In genomic region chr10:5491477-5491876, GRCh38 we compare ENCODE assay signal across 23 cellular contexts. TPM values are rescaled to one million over a fixed set of nuclear protein-coding genes. Genes with fewer than 3 reads are reported as not detected.
DNase-seq lines count a peak whose midpoint lies in the region; ATAC-seq and TF ChIP-seq lines count a peak whose summit lies in the region.
"Had no signal": no experiment of that assay in that cellular context is flagged by ENCODE, and none has a peak within 500 bp of the region (broad histone marks: within the 10 kb centered on the region; RNA-seq: fewer than 3 reads in every experiment).

No MANE protein-coding gene starts in this region.

- no peak overlapping the region for H3K4me3 Mint-ChIP-seq in natural killer cell treated with Interleukin-12 subunit alpha and Interleukin-12 subunit beta and Interleukin-15 and Interleukin-18, amount 100 ng/mL, for 72 hours
- H3K4me3 Mint-ChIP-seq in natural killer cell = no peak overlapping the region
- no peak overlapping the region for H3K4me3 Mint-ChIP-seq in chondrocyte (ENCODE audit: unreplicated experiment)
- no peak overlapping the region for H3K4me3 Mint-ChIP-seq in activated T-helper 17 cell treated with anti-CD3 and anti-CD28 coated beads, Interleukin-2, amount 50 U/mL, for 72 hours
- H3K4me3 Mint-ChIP-seq: CD8-positive, alpha-beta T cell; H9; HFFc6 had no signal

- no peaks in the 10 kb centered on the region for H3K9me3 Mint-ChIP-seq in natural killer cell treated with Interleukin-12 subunit alpha and Interleukin-12 subunit beta and Interleukin-15 and Interleukin-18, amount 100 ng/mL, for 72 hours
- H3K9me3 Mint-ChIP-seq in natural killer cell (no peaks in the 10 kb centered on the region), chondrocyte (ENCODE audit: low read depth) (peaks cover 4% of the 10 kb centered on the region)
- no peaks in the 10 kb centered on the region for H3K9me3 Mint-ChIP-seq in activated T-helper 17 cell treated with anti-CD3 and anti-CD28 coated beads, Interleukin-2, amount 50 U/mL, for 72 hours

- TF ChIP-seq CTCF in natural killer cell (IDR thresholded peaks at IDR 0.05) (no peak), chondrocyte (IDR thresholded peaks at IDR 0.05) (no peak)

- DNase-seq in natural killer cell treated with Interleukin-12 subunit alpha and Interleukin-12 subunit beta and Interleukin-15 and Interleukin-18, amount 100 ng/mL, for 72 hours (ENCODE audit: low spot score) = peak; percentile 39
- DNase-seq in natural killer cell (no peak), chondrocyte (ENCODE audit: low spot score) (peak; percentile 61), posterior vena cava (ENCODE audit: low spot score) (peak; percentile 63), DMS114 treated with DMSO at 0.1 percent for 48 hours (lab: John Stamatoyannopoulos, UW; ENCODE audit: unreplicated experiment) (no peak), NCI-H524 treated with DMSO at 0.1 percent for 48 hours (lab: John Stamatoyannopoulos, UW) (no peak), cerebellum (ENCODE audit: low spot score) (no peak)
- DNase-seq: 8988T; Calu3; CD8-positive, alpha-beta T cell; H9; HFFc6; NCI-H1092 treated with DMSO at 0.1 percent for 48 hours; NCI-H1436 treated with DMSO at 0.1 percent for 48 hours; NCI-H2029; NCI-H226; NCI-H510A treated with DMSO at 0.1 percent for 48 hours; NCI-H774; NK-92 treated with Interleukin-12 subunit alpha and Interleukin-12 subunit beta, amount 100 ng/mL, for 24 hours had no signal

- intact Hi-C loops in natural killer cell (cut with micrococcal nuclease) = no loop called here
- intact Hi-C loops in posterior vena cava (cut with DNase I) = no loop called here

- H3K27me3 Mint-ChIP-seq in natural killer cell treated with Interleukin-12 subunit alpha and Interleukin-12 subunit beta and Interleukin-15 and Interleukin-18, amount 100 ng/mL, for 72 hours = no peaks in the 10 kb centered on the region
- H3K27me3 Mint-ChIP-seq in natural killer cell (ENCODE audit: low read depth in 2 of 2) (no peaks in the 10 kb centered on the region), chondrocyte (ENCODE audit: low read depth) (no peaks in the 10 kb centered on the region)
- no peaks in the 10 kb centered on the region for H3K27me3 Mint-ChIP-seq in activated T-helper 17 cell treated with anti-CD3 and anti-CD28 coated beads, Interleukin-2, amount 50 U/mL, for 72 hours

- ATAC-seq in natural killer cell treated with Interleukin-12 subunit alpha and Interleukin-12 subunit beta and Interleukin-15 and Interleukin-18, amount 100 ng/mL, for 72 hours = no peak
- ATAC-seq in natural killer cell = no peak
- ATAC-seq in activated T-helper 17 cell treated with anti-CD3 and anti-CD28 coated beads, Interleukin-2, amount 50 U/mL, for 72 hours (replicated peaks) = no peak
- ATAC-seq: CD8-positive, alpha-beta T cell; Panc1; SK-N-SH treated with all-trans-retinoic acid at 6 μM for 48 hours had no signal

- H3K36me3 Mint-ChIP-seq in natural killer cell treated with Interleukin-12 subunit alpha and Interleukin-12 subunit beta and Interleukin-15 and Interleukin-18, amount 100 ng/mL, for 72 hours = no peaks in the 10 kb centered on the region
- H3K36me3 Mint-ChIP-seq in natural killer cell = no peaks in the 10 kb centered on the region
- no peaks in the 10 kb centered on the region for H3K36me3 Mint-ChIP-seq in chondrocyte (ENCODE audit: low read depth)
- H3K36me3 Mint-ChIP-seq in activated T-helper 17 cell treated with anti-CD3 and anti-CD28 coated beads, Interleukin-2, amount 50 U/mL, for 72 hours (ENCODE audit: low read depth) = no peaks in the 10 kb centered on the region
- H3K36me3 Mint-ChIP-seq: CD8-positive, alpha-beta T cell had no signal

- no peaks in the 10 kb centered on the region for H3K4me1 Mint-ChIP-seq in natural killer cell treated with Interleukin-12 subunit alpha and Interleukin-12 subunit beta and Interleukin-15 and Interleukin-18, amount 100 ng/mL, for 72 hours (ENCODE audit: low read depth in 2 of 2)
- H3K4me1 Mint-ChIP-seq in natural killer cell (no peaks in the 10 kb centered on the region), chondrocyte (ENCODE audit: low read depth) (no peaks in the 10 kb centered on the region)
- H3K4me1 Mint-ChIP-seq in activated T-helper 17 cell treated with anti-CD3 and anti-CD28 coated beads, Interleukin-2, amount 50 U/mL, for 72 hours = no peaks in the 10 kb centered on the region

- no peak overlapping the region for H3K27ac Mint-ChIP-seq in natural killer cell treated with Interleukin-12 subunit alpha and Interleukin-12 subunit beta and Interleukin-15 and Interleukin-18, amount 100 ng/mL, for 72 hours
- H3K27ac Mint-ChIP-seq in natural killer cell = no peak overlapping the region
- H3K27ac Mint-ChIP-seq in chondrocyte (ENCODE audit: unreplicated experiment) = no peak overlapping the region
- no peak overlapping the region for H3K27ac Mint-ChIP-seq in activated T-helper 17 cell treated with anti-CD3 and anti-CD28 coated beads, Interleukin-2, amount 50 U/mL, for 72 hours
- H3K27ac Mint-ChIP-seq: CD8-positive, alpha-beta T cell; HFFc6 had no signal

RNA-seq across cellular contexts. Expression of gene CALML5, which starts 7.9 kb away (rescaled TPM):
- total RNA-seq in natural killer cell treated with Interleukin-12 subunit alpha and Interleukin-12 subunit beta and Interleukin-15 and Interleukin-18, amount 100 ng/mL, for 72 hours = not detected
- total RNA-seq in natural killer cell (not detected), chondrocyte (not detected in 3 replicates), posterior vena cava (not detected), cerebellum (not detected)
- total RNA-seq in activated T-helper 17 cell treated with anti-CD3 and anti-CD28 coated beads, Interleukin-2, amount 50 U/mL, for 72 hours = not detected
- total RNA-seq: Calu3; CD8-positive, alpha-beta T cell; Daoy; H9; HFFc6 had no signal

RNA-seq across cellular contexts. Expression of gene CALML3, which starts 33.3 kb away (rescaled TPM):
- total RNA-seq in natural killer cell treated with Interleukin-12 subunit alpha and Interleukin-12 subunit beta and Interleukin-15 and Interleukin-18, amount 100 ng/mL, for 72 hours = not detected
- total RNA-seq in natural killer cell = not detected
- total RNA-seq in chondrocyte = not detected in 3 replicates
- not detected for total RNA-seq in posterior vena cava
- not detected for total RNA-seq in activated T-helper 17 cell treated with anti-CD3 and anti-CD28 coated beads, Interleukin-2, amount 50 U/mL, for 72 hours
- 0.09 TPM for total RNA-seq in cerebellum
- total RNA-seq: Calu3; CD8-positive, alpha-beta T cell; Daoy; H9; HFFc6 had no signal

Comparison
In these comparisons a context has a peak if more than half of its experiments do, and no peak if none do; other contexts are left out.
1. DNase-seq: peak in natural killer cell treated with Interleukin-12 subunit alpha and Interleukin-12 subunit beta and Interleukin-15 and Interleukin-18, amount 100 ng/mL, for 72 hours (single experiment), chondrocyte (single experiment) and posterior vena cava (single experiment); none in natural killer cell (single experiment), DMS114 treated with DMSO at 0.1 percent for 48 hours (single experiment), NCI-H524 treated with DMSO at 0.1 percent for 48 hours (single experiment) and cerebellum (single experiment).